In the genomic region with DNA sequence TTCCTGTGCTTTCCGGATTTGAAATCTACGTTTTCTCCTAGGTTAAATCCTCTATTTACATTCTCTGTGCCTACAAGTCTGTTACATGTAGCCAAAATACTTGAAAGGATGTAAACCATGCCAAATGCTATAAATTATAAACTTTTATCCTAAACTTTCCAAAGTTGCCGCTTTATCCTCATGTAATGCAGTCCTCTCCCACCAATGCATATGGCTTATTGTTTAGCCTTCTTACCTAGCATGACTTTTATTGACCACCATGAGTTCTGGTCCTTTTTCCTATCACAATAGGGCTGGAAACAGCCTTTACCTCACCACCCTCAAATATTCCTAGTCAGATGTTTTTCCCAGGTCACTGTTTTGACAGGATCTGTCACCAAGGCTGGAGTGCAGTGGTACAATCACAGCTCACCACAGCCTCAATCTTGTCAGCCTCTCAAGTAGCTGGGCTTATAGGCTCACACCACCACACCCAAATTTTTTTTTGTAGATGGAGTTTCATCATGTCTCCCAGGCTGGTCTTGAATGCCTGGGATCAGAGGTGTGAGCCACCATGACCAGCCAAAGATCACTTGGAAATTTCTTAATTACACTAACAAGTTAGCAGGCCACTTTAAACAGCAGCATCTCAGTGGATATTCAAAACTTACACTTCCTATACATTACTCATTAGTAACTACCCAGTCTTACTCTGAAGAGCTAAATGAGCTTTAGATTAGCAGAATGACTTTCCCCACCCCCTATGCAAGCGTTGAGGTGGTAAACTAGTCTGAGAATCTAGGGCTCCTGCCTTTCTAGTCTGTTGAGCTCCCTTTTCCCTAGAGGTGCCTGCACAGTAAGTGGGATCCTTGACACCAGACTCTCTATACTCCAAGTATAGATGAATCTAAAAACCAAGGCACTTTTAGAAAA, we compare ENCODE assay signal across 10 cellular contexts. TPM values are rescaled to one million over a fixed set of nuclear protein-coding genes. Genes with fewer than 3 reads are reported as not detected.
A peak's percentile ranks its signal among the peaks of the same experiment; 100 is the strongest.
DNase-seq lines count a peak whose midpoint lies in the region; ATAC-seq and TF ChIP-seq lines count a peak whose summit lies in the region.
"Had no signal": no experiment of that assay in that cellular context is flagged by ENCODE, and none has a peak within 500 bp of the region (broad histone marks: within the 10 kb centered on the region; RNA-seq: fewer than 3 reads in every experiment).

No MANE protein-coding gene starts in this region.

- H3K4me3 Mint-ChIP-seq in activated naive CD4-positive, alpha-beta T cell treated with anti-CD3 and anti-CD28 coated beads for 36 hours: peak overlapping the region; percentile 29
- no peak overlapping the region for H3K4me3 Mint-ChIP-seq in progenitor cell of endocrine pancreas (ENCODE audit: low read depth)

- intact Hi-C loops in activated naive CD4-positive, alpha-beta T cell treated with anti-CD3 and anti-CD28 coated beads for 36 hours (cut with micrococcal nuclease): no loop called here

- CTCF ChIA-PET in activated naive CD4-positive, alpha-beta T cell treated with anti-CD3 and anti-CD28 coated beads for 36 hours (lab: Charles Lee): interaction anchor here (0.7 to 1.1 kb wide), 5 partner anchors 38 to 115 kb away, joined by 3 to 5 read pairs (median 3); no protein-coding TSS in a partner anchor

- no peaks in the 10 kb centered on the region for H3K9me3 Mint-ChIP-seq in activated naive CD4-positive, alpha-beta T cell treated with anti-CD3 and anti-CD28 coated beads for 36 hours
- H3K9me3 Mint-ChIP-seq in activated naive CD4-positive, alpha-beta T cell treated with anti-CD3 and anti-CD28 coated beads, Interleukin-2, amount 50 U/mL, for 72 hours: no peaks in the 10 kb centered on the region
- H3K9me3 Mint-ChIP-seq in progenitor cell of endocrine pancreas (ENCODE audit: low read depth): no peaks in the 10 kb centered on the region

- peaks cover 45% of the 10 kb centered on the region for H3K36me3 Mint-ChIP-seq in activated naive CD4-positive, alpha-beta T cell treated with anti-CD3 and anti-CD28 coated beads for 36 hours (ENCODE audit: low read depth)
- H3K36me3 Mint-ChIP-seq in activated naive CD4-positive, alpha-beta T cell treated with anti-CD3 and anti-CD28 coated beads, Interleukin-2, amount 50 U/mL, for 72 hours: peaks cover 40 to 44% of the 10 kb centered on the region in 2 donors
- H3K36me3 Mint-ChIP-seq in progenitor cell of endocrine pancreas (ENCODE audit: insufficient read depth): peaks cover 28% of the 10 kb centered on the region

- no peak for TF ChIP-seq CTCF in progenitor cell of endocrine pancreas (IDR thresholded peaks at IDR 0.05; ENCODE audit: unreplicated experiment)

- no peak for ATAC-seq in activated naive CD4-positive, alpha-beta T cell treated with anti-CD3 and anti-CD28 coated beads, Interleukin-2, amount 50 U/mL, for 72 hours
- no peak for ATAC-seq in HG03439 (IDR thresholded peaks at IDR 0.05; ENCODE audit: unreplicated experiment)

- H3K4me1 Mint-ChIP-seq in activated naive CD4-positive, alpha-beta T cell treated with anti-CD3 and anti-CD28 coated beads for 36 hours (ENCODE audit: low read depth): peaks cover 26% of the 10 kb centered on the region
- H3K4me1 Mint-ChIP-seq in progenitor cell of endocrine pancreas (ENCODE audit: low read depth): peaks cover 15% of the 10 kb centered on the region

- peak overlapping the region; percentile 74 for H3K27ac Mint-ChIP-seq in activated naive CD4-positive, alpha-beta T cell treated with anti-CD3 and anti-CD28 coated beads for 36 hours
- H3K27ac Mint-ChIP-seq in activated naive CD4-positive, alpha-beta T cell treated with anti-CD3 and anti-CD28 coated beads, Interleukin-2, amount 50 U/mL, for 72 hours: peak overlapping the region; percentile 51 to 87
- H3K27ac Mint-ChIP-seq in progenitor cell of endocrine pancreas: peak overlapping the region; percentile 5

- H3K27me3 Mint-ChIP-seq in activated naive CD4-positive, alpha-beta T cell treated with anti-CD3 and anti-CD28 coated beads for 36 hours (ENCODE audit: low read depth): no peaks in the 10 kb centered on the region
- H3K27me3 Mint-ChIP-seq in progenitor cell of endocrine pancreas: no peaks in the 10 kb centered on the region

- no peak for DNase-seq in activated naive CD4-positive, alpha-beta T cell treated with anti-CD3 and anti-CD28 coated beads for 36 hours
- DNase-seq in activated naive CD4-positive, alpha-beta T cell treated with Interleukin-2 at 50 U/mL for 16 hours: no peak
- DNase-seq in MV-4-11 (lab: John Stamatoyannopoulos, UW): peak; percentile 28
- DNase-seq in activated naive CD4-positive, alpha-beta T cell treated with anti-CD3 and anti-CD28 coated beads, Interleukin-2, amount 50 U/mL, for 72 hours (ENCODE audit: low spot score in 2 of 2): peak in 1 of 2 donors; percentile 14
- no peak for DNase-seq in progenitor cell of endocrine pancreas (ENCODE audit: low spot score, unreplicated experiment)
- no peak for DNase-seq in DMS79 treated with DMSO at 0.1 percent for 48 hours (lab: John Stamatoyannopoulos, UW)
- no peak for DNase-seq in mesenteric fat pad (ENCODE audit: low spot score)
- DNase-seq: colonic mucosa, tibial artery had no signal

RNA-seq across cellular contexts. Expression of a gene that starts 4.1 kb away (rescaled TPM):
- 1,000 to 10,000 TPM; 2,826 to 2,914 TPM for total RNA-seq in activated naive CD4-positive, alpha-beta T cell treated with anti-CD3 and anti-CD28 coated beads for 36 hours
- total RNA-seq in activated naive CD4-positive, alpha-beta T cell treated with anti-CD3 and anti-CD28 coated beads, Interleukin-2, amount 50 U/mL, for 72 hours: 1,000 to 10,000 TPM; 2,180 to 2,388 TPM
- total RNA-seq in progenitor cell of endocrine pancreas: 985 and 1,023 TPM in 2 replicates
- total RNA-seq in mesenteric fat pad: 737 TPM

RNA-seq across cellular contexts. Expression of a gene that starts 16.5 kb away (rescaled TPM):
- 10 to 100 TPM; 60.1 to 66.8 TPM for total RNA-seq in activated naive CD4-positive, alpha-beta T cell treated with anti-CD3 and anti-CD28 coated beads for 36 hours
- 100 to 1,000 TPM in 1 of 2 donors, 10 to 100 TPM in 1; 64.0 to 134 TPM for total RNA-seq in activated naive CD4-positive, alpha-beta T cell treated with anti-CD3 and anti-CD28 coated beads, Interleukin-2, amount 50 U/mL, for 72 hours
- total RNA-seq in progenitor cell of endocrine pancreas: 142 and 143 TPM in 2 replicates
- 46.1 TPM for total RNA-seq in mesenteric fat pad

RNA-seq across cellular contexts. Expression of a gene that starts 32.5 kb away (rescaled TPM):
- under 1 TPM in 1 of 2 experiments, not detected in 1; 0.07 TPM for total RNA-seq in activated naive CD4-positive, alpha-beta T cell treated with anti-CD3 and anti-CD28 coated beads for 36 hours
- 1 to 10 TPM in 1 of 2 donors, under 1 TPM in 1; 0.19 to 1.0 TPM for total RNA-seq in activated naive CD4-positive, alpha-beta T cell treated with anti-CD3 and anti-CD28 coated beads, Interleukin-2, amount 50 U/mL, for 72 hours
- total RNA-seq in progenitor cell of endocrine pancreas (0.29 and 0.34 TPM in 2 replicates), mesenteric fat pad (1.5 TPM)

RNA-seq across cellular contexts. Expression of a gene that starts 57.3 kb away (rescaled TPM):
- total RNA-seq in activated naive CD4-positive, alpha-beta T cell treated with anti-CD3 and anti-CD28 coated beads for 36 hours: 10 to 100 TPM; 11.8 to 15.2 TPM
- 10 to 100 TPM; 12.7 to 19.7 TPM for total RNA-seq in activated naive CD4-positive, alpha-beta T cell treated with anti-CD3 and anti-CD28 coated beads, Interleukin-2, amount 50 U/mL, for 72 hours
- total RNA-seq in progenitor cell of endocrine pancreas: 0.72 and 0.75 TPM in 2 replicates
- 0.42 TPM for total RNA-seq in mesenteric fat pad

Comparison
In these comparisons a context has a peak if more than half of its experiments do, and no peak if none do; other contexts are left out.
1. H3K27ac Mint-ChIP-seq: peak in every context shown above with its lines; median percentile 74 in activated naive CD4-positive, alpha-beta T cell treated with anti-CD3 and anti-CD28 coated beads for 36 hours; 69 in activated naive CD4-positive, alpha-beta T cell treated with anti-CD3 and anti-CD28 coated beads, Interleukin-2, amount 50 U/mL, for 72 hours; 5 in progenitor cell of endocrine pancreas.